ENCODE assay signal across 1 cellular context in genomic region chr2:190965580-190966222, GRCh38.
TF ChIP-seq lines count a peak whose summit lies in the region.

No MANE protein-coding gene starts in this region.

TF ChIP-seq in HepG2, 621 proteins besides CTCF, POLR2A, EP300 and RAD21 (continued from another document):
- TF ChIP-seq, protein P1, sequence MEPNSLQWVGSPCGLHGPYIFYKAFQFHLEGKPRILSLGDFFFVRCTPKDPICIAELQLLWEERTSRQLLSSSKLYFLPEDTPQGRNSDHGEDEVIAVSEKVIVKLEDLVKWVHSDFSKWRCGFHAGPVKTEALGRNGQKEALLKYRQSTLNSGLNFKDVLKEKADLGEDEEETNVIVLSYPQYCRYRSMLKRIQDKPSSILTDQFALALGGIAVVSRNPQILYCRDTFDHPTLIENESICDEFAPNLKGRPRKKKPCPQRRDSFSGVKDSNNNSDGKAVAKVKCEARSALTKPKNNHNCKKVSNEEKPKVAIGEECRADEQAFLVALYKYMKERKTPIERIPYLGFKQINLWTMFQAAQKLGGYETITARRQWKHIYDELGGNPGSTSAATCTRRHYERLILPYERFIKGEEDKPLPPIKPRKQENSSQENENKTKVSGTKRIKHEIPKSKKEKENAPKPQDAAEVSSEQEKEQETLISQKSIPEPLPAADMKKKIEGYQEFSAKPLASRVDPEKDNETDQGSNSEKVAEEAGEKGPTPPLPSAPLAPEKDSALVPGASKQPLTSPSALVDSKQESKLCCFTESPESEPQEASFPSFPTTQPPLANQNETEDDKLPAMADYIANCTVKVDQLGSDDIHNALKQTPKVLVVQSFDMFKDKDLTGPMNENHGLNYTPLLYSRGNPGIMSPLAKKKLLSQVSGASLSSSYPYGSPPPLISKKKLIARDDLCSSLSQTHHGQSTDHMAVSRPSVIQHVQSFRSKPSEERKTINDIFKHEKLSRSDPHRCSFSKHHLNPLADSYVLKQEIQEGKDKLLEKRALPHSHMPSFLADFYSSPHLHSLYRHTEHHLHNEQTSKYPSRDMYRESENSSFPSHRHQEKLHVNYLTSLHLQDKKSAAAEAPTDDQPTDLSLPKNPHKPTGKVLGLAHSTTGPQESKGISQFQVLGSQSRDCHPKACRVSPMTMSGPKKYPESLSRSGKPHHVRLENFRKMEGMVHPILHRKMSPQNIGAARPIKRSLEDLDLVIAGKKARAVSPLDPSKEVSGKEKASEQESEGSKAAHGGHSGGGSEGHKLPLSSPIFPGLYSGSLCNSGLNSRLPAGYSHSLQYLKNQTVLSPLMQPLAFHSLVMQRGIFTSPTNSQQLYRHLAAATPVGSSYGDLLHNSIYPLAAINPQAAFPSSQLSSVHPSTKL (CRISPR knock-in tag; IDR thresholded peaks at IDR 0.05), result peak; percentile 75
- TF ChIP-seq ZNF691 (CRISPR knock-in tag; IDR thresholded peaks at IDR 0.05; ENCODE audit: borderline replicate concordance, low read depth), result 0 out of 2 replicates have a peak, but pooled peaks have one; percentile 42
- no peak for TF ChIP-seq CCDC6 (CRISPR knock-in tag; IDR thresholded peaks at IDR 0.05)
- TF ChIP-seq, protein P2, sequence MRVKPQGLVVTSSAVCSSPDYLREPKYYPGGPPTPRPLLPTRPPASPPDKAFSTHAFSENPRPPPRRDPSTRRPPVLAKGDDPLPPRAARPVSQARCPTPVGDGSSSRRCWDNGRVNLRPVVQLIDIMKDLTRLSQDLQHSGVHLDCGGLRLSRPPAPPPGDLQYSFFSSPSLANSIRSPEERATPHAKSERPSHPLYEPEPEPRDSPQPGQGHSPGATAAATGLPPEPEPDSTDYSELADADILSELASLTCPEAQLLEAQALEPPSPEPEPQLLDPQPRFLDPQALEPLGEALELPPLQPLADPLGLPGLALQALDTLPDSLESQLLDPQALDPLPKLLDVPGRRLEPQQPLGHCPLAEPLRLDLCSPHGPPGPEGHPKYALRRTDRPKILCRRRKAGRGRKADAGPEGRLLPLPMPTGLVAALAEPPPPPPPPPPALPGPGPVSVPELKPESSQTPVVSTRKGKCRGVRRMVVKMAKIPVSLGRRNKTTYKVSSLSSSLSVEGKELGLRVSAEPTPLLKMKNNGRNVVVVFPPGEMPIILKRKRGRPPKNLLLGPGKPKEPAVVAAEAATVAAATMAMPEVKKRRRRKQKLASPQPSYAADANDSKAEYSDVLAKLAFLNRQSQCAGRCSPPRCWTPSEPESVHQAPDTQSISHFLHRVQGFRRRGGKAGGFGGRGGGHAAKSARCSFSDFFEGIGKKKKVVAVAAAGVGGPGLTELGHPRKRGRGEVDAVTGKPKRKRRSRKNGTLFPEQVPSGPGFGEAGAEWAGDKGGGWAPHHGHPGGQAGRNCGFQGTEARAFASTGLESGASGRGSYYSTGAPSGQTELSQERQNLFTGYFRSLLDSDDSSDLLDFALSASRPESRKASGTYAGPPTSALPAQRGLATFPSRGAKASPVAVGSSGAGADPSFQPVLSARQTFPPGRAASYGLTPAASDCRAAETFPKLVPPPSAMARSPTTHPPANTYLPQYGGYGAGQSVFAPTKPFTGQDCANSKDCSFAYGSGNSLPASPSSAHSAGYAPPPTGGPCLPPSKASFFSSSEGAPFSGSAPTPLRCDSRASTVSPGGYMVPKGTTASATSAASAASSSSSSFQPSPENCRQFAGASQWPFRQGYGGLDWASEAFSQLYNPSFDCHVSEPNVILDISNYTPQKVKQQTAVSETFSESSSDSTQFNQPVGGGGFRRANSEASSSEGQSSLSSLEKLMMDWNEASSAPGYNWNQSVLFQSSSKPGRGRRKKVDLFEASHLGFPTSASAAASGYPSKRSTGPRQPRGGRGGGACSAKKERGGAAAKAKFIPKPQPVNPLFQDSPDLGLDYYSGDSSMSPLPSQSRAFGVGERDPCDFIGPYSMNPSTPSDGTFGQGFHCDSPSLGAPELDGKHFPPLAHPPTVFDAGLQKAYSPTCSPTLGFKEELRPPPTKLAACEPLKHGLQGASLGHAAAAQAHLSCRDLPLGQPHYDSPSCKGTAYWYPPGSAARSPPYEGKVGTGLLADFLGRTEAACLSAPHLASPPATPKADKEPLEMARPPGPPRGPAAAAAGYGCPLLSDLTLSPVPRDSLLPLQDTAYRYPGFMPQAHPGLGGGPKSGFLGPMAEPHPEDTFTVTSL (CRISPR knock-in tag; IDR thresholded peaks at IDR 0.05; ENCODE audit: borderline replicate concordance), result peak; percentile 39; the same call in 1 of the 2 replicates
- TF ChIP-seq RARA (CRISPR knock-in tag; IDR thresholded peaks at IDR 0.05), result peak; percentile 39; the same call in 1 of the 2 replicates
- no peak for TF ChIP-seq KLF12 (CRISPR knock-in tag; IDR thresholded peaks at IDR 0.05; ENCODE audit: borderline replicate concordance)
- TF ChIP-seq PPARG (CRISPR knock-in tag; conservative IDR thresholded peaks at IDR 0.05), result peak; percentile 86
- no peak for TF ChIP-seq ERF (CRISPR knock-in tag; IDR thresholded peaks at IDR 0.05)
- TF ChIP-seq RORA (CRISPR knock-in tag; IDR thresholded peaks at IDR 0.05), result no peak
- no peak for TF ChIP-seq ZNF816 (CRISPR knock-in tag; IDR thresholded peaks at IDR 0.05; ENCODE audit: borderline replicate concordance)
- TF ChIP-seq SKI (IDR thresholded peaks at IDR 0.05; ENCODE audit: partially characterized antibody), result peak; percentile 11
- TF ChIP-seq SAP130 (CRISPR knock-in tag; IDR thresholded peaks at IDR 0.05; ENCODE audit: low read depth), result no peak
